14 cellular contexts compared by ENCODE assay signal in the genomic region with DNA sequence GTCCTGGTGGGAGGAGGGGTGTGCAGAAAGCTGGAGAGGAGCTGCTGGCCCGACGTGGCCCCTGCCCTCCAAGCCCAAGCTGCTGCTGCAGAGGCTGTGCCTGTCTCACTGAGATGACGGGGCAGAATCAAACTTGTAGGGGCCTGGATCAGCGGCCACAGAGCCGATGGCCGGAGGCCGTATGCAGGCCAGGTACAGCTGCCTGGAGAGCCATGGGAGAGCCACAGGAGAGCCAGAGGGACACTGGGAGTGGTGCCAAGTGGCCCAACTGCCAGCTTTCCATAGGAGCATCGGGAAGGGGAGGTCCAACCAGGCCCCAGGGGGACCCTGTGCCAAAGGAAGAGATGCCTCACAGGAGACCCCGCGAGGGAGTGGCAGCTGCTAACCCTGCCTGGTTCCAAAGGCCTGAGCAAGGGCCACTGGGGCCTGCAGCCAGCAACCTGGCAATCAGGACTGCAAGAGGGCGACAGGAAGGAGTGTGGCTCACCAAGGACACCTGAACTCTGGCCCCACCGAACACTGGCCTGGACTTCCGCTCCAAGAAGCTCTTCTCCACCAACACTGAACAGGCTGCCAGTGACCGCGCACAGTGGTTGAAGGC.
A peak's percentile ranks its signal among the peaks of the same experiment; 100 is the strongest.
DNase-seq lines count a peak whose midpoint lies in the region; ATAC-seq, FAIRE-seq and TF ChIP-seq lines count a peak whose summit lies in the region.
"Had no signal": no experiment of that assay in that cellular context is flagged by ENCODE, and none has a peak within 500 bp of the region (broad histone marks: within the 10 kb centered on the region; RNA-seq: fewer than 3 reads in every experiment).

No MANE protein-coding gene starts in this region.

- TF ChIP-seq POLR2A in spleen (IDR thresholded peaks at IDR 0.05): no peak

- H3K14ac ChIP-seq in H9 (ENCODE audit: insufficient read depth, low read length): no peak overlapping the region

- TF ChIP-seq CTCF in H9 (conservative IDR thresholded peaks at IDR 0.05) (no peak), spleen (IDR thresholded peaks at IDR 0.05 in 8 of 11, conservative IDR thresholded peaks at IDR 0.05 in 3 of 11) (no peak), D721Med (IDR thresholded peaks at IDR 0.05; ENCODE audit: insufficient read depth, missing control alignments) (no peak)

- no peaks in the 10 kb centered on the region for H3K79me2 ChIP-seq in H9 (ENCODE audit: insufficient read depth, low read length)

- H4K91ac ChIP-seq in H9 (ENCODE audit: insufficient read length, low read depth, low read length): no peak overlapping the region

- H3K4ac ChIP-seq in H9 (ENCODE audit: low read depth, low read length): no peak overlapping the region

- no CpG with 5 or more reads among the region's 15 CpGs for WGBS in H9 (ENCODE audit: extremely low coverage, insufficient read length, low lambda C conversion rate)
- 76 to 90% (median 77%) methylated on average over 10 to 15 of the region's 15 CpGs for WGBS in spleen, 5 donors

- no peak overlapping the region for H2BK15ac ChIP-seq in H9 (ENCODE audit: low read depth, low read length)

- no peaks in the 10 kb centered on the region for H3K9me3 Mint-ChIP-seq in H9
- no peaks in the 10 kb centered on the region for H3K9me3 Mint-ChIP-seq in activated T-helper 1 cell treated with anti-CD3 and anti-CD28 coated beads, Interleukin-12 subunit alpha, Interleukin-12 subunit beta, Interleukin-2, Interleukin-4 antibody, amounts not matched to agents 30 ng/mL and 10 ng/mL and 1 ng/mL, durations not matched to agents 14 hours and 24 hours and 36 hours
- H3K9me3 Mint-ChIP-seq: memory B cell; stimulated activated naive CD8-positive, alpha-beta T cell treated with anti-CD3 and anti-CD28 coated beads, Interleukin-15, amount 100 ng/mL, for 72 hours had no signal

- no peak for FAIRE-seq in D721Med (lab: Jason Lieb, UNC)

- H3K4me1 ChIP-seq in H9 (ENCODE audit: insufficient read depth, low read length) (no peaks in the 10 kb centered on the region), spleen (peaks cover 12 to 63% (median 45%) of the 10 kb centered on the region in 6 donors)
- H3K4me1 ChIP-seq: HAP-1 had no signal

- intact Hi-C loops in activated T-helper 1 cell treated with anti-CD3 and anti-CD28 coated beads, Interleukin-12 subunit alpha, Interleukin-12 subunit beta, Interleukin-2, Interleukin-4 antibody, amounts not matched to agents 30 ng/mL and 10 ng/mL and 1 ng/mL, durations not matched to agents 14 hours and 24 hours and 36 hours (cut with micrococcal nuclease): loop anchor here (5.0 kb wide), 1 partner anchor 1398 kb away; no protein-coding TSS in a partner anchor
- intact Hi-C loops in spleen (cut with DNase I; ENCODE audit: low total_unique reads): no loop called here

- no peak overlapping the region for H4K5ac ChIP-seq in H9 (ENCODE audit: insufficient read length, low read depth, low read length)

- no peak overlapping the region for H2BK20ac ChIP-seq in H9 (ENCODE audit: low read depth, low read length, poor library complexity, severe bottlenecking)

- no peak for DNase-seq in H9
- DNase-seq in activated T-helper 1 cell treated with anti-CD3 and anti-CD28 coated beads, Interleukin-12 subunit alpha, Interleukin-12 subunit beta, Interleukin-2, Interleukin-4 antibody, amounts not matched to agents 30 ng/mL and 10 ng/mL and 1 ng/mL, durations not matched to agents 14 hours and 24 hours and 36 hours (ENCODE audit: low spot score): no peak
- peak; percentile 92 for DNase-seq in left lobe of liver (ENCODE audit: low spot score)
- DNase-seq in spleen: no peak
- DNase-seq in D721Med (ENCODE audit: insufficient read length, low spot score): no peak
- DNase-seq in NCI-H1436 (lab: John Stamatoyannopoulos, UW): no peak
- DNase-seq: GF-D8; NCI-H1417; NCI-H82; stimulated activated naive CD8-positive, alpha-beta T cell treated with anti-CD3 and anti-CD28 coated beads, Interleukin-15, amount 100 ng/mL, for 72 hours had no signal

- H3K36me3 ChIP-seq in spleen: no peaks in the 10 kb centered on the region
- H3K36me3 ChIP-seq: HAP-1 had no signal

- no peaks in the 10 kb centered on the region for H3K27me3 ChIP-seq in H9 (ENCODE audit: insufficient read depth, low read length)
- H3K27me3 ChIP-seq in spleen (replicated peaks in 1 of 7): no peaks in the 10 kb centered on the region

- H3K79me1 ChIP-seq in H9 (ENCODE audit: insufficient read depth, low read depth, low read length, poor library complexity, severe bottlenecking): no peaks in the 10 kb centered on the region

- no peak overlapping the region for H2BK12ac ChIP-seq in H9 (ENCODE audit: insufficient read length, low read depth, low read length)

- no peaks in the 10 kb centered on the region for H3K23me2 ChIP-seq in H9 (ENCODE audit: insufficient read length, low read depth, low read length, poor library complexity, severe bottlenecking)

- no peak overlapping the region for H3K4me3 Mint-ChIP-seq in H9
- no peak overlapping the region for H3K4me3 Mint-ChIP-seq in activated T-helper 1 cell treated with anti-CD3 and anti-CD28 coated beads, Interleukin-12 subunit alpha, Interleukin-12 subunit beta, Interleukin-2, Interleukin-4 antibody, amounts not matched to agents 30 ng/mL and 10 ng/mL and 1 ng/mL, durations not matched to agents 14 hours and 24 hours and 36 hours
- H3K4me3 Mint-ChIP-seq: memory B cell had no signal

- no peak overlapping the region for H3K9ac ChIP-seq in H9 (ENCODE audit: extremely low read depth, insufficient read length, low read length)

- H3K27ac ChIP-seq in H9 (ENCODE audit: insufficient read length, low read depth, low read length): no peak overlapping the region
- H3K27ac ChIP-seq in spleen: peak overlapping the region in 7 of 8 donors; percentile 53 to 85 (median 70)

- H3K18ac ChIP-seq in H9 (ENCODE audit: insufficient read length, low read depth, low read length): no peak overlapping the region

- no peak overlapping the region for H2AFZ ChIP-seq in H9 (ENCODE audit: low read length)

- peak overlapping the region; percentile 77 to 92 (median 89); a peak in 6 of 7 replicates for H3K27ac Mint-ChIP-seq in H9
- peak overlapping the region; percentile 2 for H3K27ac Mint-ChIP-seq in activated T-helper 1 cell treated with anti-CD3 and anti-CD28 coated beads, Interleukin-12 subunit alpha, Interleukin-12 subunit beta, Interleukin-2, Interleukin-4 antibody, amounts not matched to agents 30 ng/mL and 10 ng/mL and 1 ng/mL, durations not matched to agents 14 hours and 24 hours and 36 hours
- H3K27ac Mint-ChIP-seq: memory B cell had no signal

- no peak overlapping the region for H2AK5ac ChIP-seq in H9 (ENCODE audit: insufficient read length, low read length)

- ATAC-seq in left lobe of liver (peak; percentile 67), GM21717 (IDR thresholded peaks at IDR 0.05; ENCODE audit: unreplicated experiment) (no peak), HG03175 (IDR thresholded peaks at IDR 0.05; ENCODE audit: unreplicated experiment) (no peak)
- ATAC-seq: stimulated activated naive CD8-positive, alpha-beta T cell treated with anti-CD3 and anti-CD28 coated beads, Interleukin-15, amount 100 ng/mL, for 72 hours had no signal

- no peak overlapping the region for H2BK120ac ChIP-seq in H9 (ENCODE audit: low read depth, low read length, poor library complexity, severe bottlenecking)

- H4K20me1 ChIP-seq in H9 (ENCODE audit: control insufficient read depth, insufficient read depth, insufficient read length): no peaks in the 10 kb centered on the region

- no peak overlapping the region for H3K4me2 ChIP-seq in H9 (ENCODE audit: insufficient read depth, insufficient read length, low read length)

- no peak overlapping the region for H3K4me3 ChIP-seq in spleen
- H3K4me3 ChIP-seq: HAP-1 had no signal

- no peak overlapping the region for H2BK5ac ChIP-seq in H9 (ENCODE audit: insufficient read length, low read length)

- no peaks in the 10 kb centered on the region for H3K9me3 ChIP-seq in H9 (ENCODE audit: control insufficient read depth, low read depth, low read length)
- H3K9me3 ChIP-seq in spleen: no peaks in the 10 kb centered on the region
- H3K9me3 ChIP-seq: HAP-1 had no signal

- no peak overlapping the region for H3K23ac ChIP-seq in H9 (ENCODE audit: insufficient read length, low read depth, low read length)

- H3K27me3 Mint-ChIP-seq in H9 (ENCODE audit: low read depth): no peaks in the 10 kb centered on the region
- no peaks in the 10 kb centered on the region for H3K27me3 Mint-ChIP-seq in activated T-helper 1 cell treated with anti-CD3 and anti-CD28 coated beads, Interleukin-12 subunit alpha, Interleukin-12 subunit beta, Interleukin-2, Interleukin-4 antibody, amounts not matched to agents 30 ng/mL and 10 ng/mL and 1 ng/mL, durations not matched to agents 14 hours and 24 hours and 36 hours (ENCODE audit: insufficient read depth)
- H3K27me3 Mint-ChIP-seq: memory B cell; stimulated activated naive CD8-positive, alpha-beta T cell treated with anti-CD3 and anti-CD28 coated beads, Interleukin-15, amount 100 ng/mL, for 72 hours had no signal

- H4K8ac ChIP-seq in H9 (replicated peaks; ENCODE audit: insufficient read length, low read depth, low read length): no peak overlapping the region

- peaks cover 0 to 3% (median 2%) of the 10 kb centered on the region in 3 experiments; a peak in 2 of 7 replicates for H3K36me3 Mint-ChIP-seq in H9 (ENCODE audit: insufficient read depth in 1 of 3, low read depth in 3 of 3)
- peaks cover 8% of the 10 kb centered on the region for H3K36me3 Mint-ChIP-seq in activated T-helper 1 cell treated with anti-CD3 and anti-CD28 coated beads, Interleukin-12 subunit alpha, Interleukin-12 subunit beta, Interleukin-2, Interleukin-4 antibody, amounts not matched to agents 30 ng/mL and 10 ng/mL and 1 ng/mL, durations not matched to agents 14 hours and 24 hours and 36 hours (ENCODE audit: low read depth)

- H3K4me1 Mint-ChIP-seq in H9: peaks cover 7 to 28% of the 10 kb centered on the region in 2 experiments
- H3K4me1 Mint-ChIP-seq in activated T-helper 1 cell treated with anti-CD3 and anti-CD28 coated beads, Interleukin-12 subunit alpha, Interleukin-12 subunit beta, Interleukin-2, Interleukin-4 antibody, amounts not matched to agents 30 ng/mL and 10 ng/mL and 1 ng/mL, durations not matched to agents 14 hours and 24 hours and 36 hours (ENCODE audit: low read depth): peaks cover 55% of the 10 kb centered on the region

- no peak overlapping the region for H3K56ac ChIP-seq in H9 (ENCODE audit: insufficient read length, low read depth, low read length)

- H3T11ph ChIP-seq in H9 (ENCODE audit: low read length): no peak overlapping the region
